1 cellular context compared by ENCODE assay signal in genomic region chr7:101104193-101104713, GRCh38.
TF ChIP-seq lines count a peak whose summit lies in the region.

No MANE protein-coding gene starts in this region.

TF ChIP-seq in HepG2, 621 proteins besides CTCF, POLR2A, EP300 and RAD21 (continued from another document and continues in another):
- TF ChIP-seq RFXAP (CRISPR knock-in tag; IDR thresholded peaks at IDR 0.05; ENCODE audit: borderline replicate concordance) (0 out of 2 replicates have a peak, but pooled peaks have one; percentile 20), ZNF512 (CRISPR knock-in tag; IDR thresholded peaks at IDR 0.05) (no peak), PBX3 (CRISPR knock-in tag; IDR thresholded peaks at IDR 0.05; ENCODE audit: borderline replicate concordance) (no peak), ZNF780A (CRISPR knock-in tag; IDR thresholded peaks at IDR 0.05) (no peak), THAP8 (CRISPR knock-in tag; IDR thresholded peaks at IDR 0.05; ENCODE audit: borderline replicate concordance) (no peak), ZNF275 (CRISPR knock-in tag; IDR thresholded peaks at IDR 0.05; ENCODE audit: borderline replicate concordance) (no peak), MXD3 (CRISPR knock-in tag; IDR thresholded peaks at IDR 0.05) (no peak), ZNF704 (CRISPR knock-in tag; IDR thresholded peaks at IDR 0.05; ENCODE audit: borderline replicate concordance) (no peak), NBN (conservative IDR thresholded peaks at IDR 0.05) (no peak), FOXC1 (CRISPR knock-in tag; IDR thresholded peaks at IDR 0.05; ENCODE audit: borderline replicate concordance) (no peak), ZBTB43 (CRISPR knock-in tag; conservative IDR thresholded peaks at IDR 0.05) (peak; percentile 53), ZUFSP (CRISPR knock-in tag; IDR thresholded peaks at IDR 0.05; ENCODE audit: borderline replicate concordance) (no peak), PREB (CRISPR knock-in tag; IDR thresholded peaks at IDR 0.05) (no peak), POGZ (CRISPR knock-in tag; IDR thresholded peaks at IDR 0.05) (0 out of 2 replicates have a peak, but pooled peaks have one; percentile 21), NONO (IDR thresholded peaks at IDR 0.05) (no peak), NONO (CRISPR knock-in tag; conservative IDR thresholded peaks at IDR 0.05) (no peak), MXD4 (CRISPR knock-in tag; IDR thresholded peaks at IDR 0.05) (peak; percentile 23; the same call in 1 of the 2 replicates), ZKSCAN5 (CRISPR knock-in tag; IDR thresholded peaks at IDR 0.05) (no peak), SNRNP70 (IDR thresholded peaks at IDR 0.05; ENCODE audit: low read depth, low read length) (no peak), ZNF567 (CRISPR knock-in tag; IDR thresholded peaks at IDR 0.05; ENCODE audit: borderline replicate concordance) (no peak), IKZF5 (CRISPR knock-in tag; IDR thresholded peaks at IDR 0.05) (peak; percentile 31; the same call in 1 of the 2 replicates), PITX1 (CRISPR knock-in tag; IDR thresholded peaks at IDR 0.05) (peak; percentile 52), BHLHE40 (IDR thresholded peaks at IDR 0.05; ENCODE audit: low read length) (peak; percentile 69), ZNF652 (CRISPR knock-in tag; IDR thresholded peaks at IDR 0.05; ENCODE audit: borderline replicate concordance, low read depth) (no peak), ZNF691 (CRISPR knock-in tag; IDR thresholded peaks at IDR 0.05; ENCODE audit: borderline replicate concordance, low read depth) (no peak), ISX (CRISPR knock-in tag; conservative IDR thresholded peaks at IDR 0.05) (no peak), PHF21A (CRISPR knock-in tag; IDR thresholded peaks at IDR 0.05) (peak; percentile 52; the same call in 1 of the 2 replicates), TFDP1 (CRISPR knock-in tag; IDR thresholded peaks at IDR 0.05; ENCODE audit: borderline replicate concordance) (peak; percentile 49; the same call in 1 of the 2 replicates), CENPX (CRISPR knock-in tag; IDR thresholded peaks at IDR 0.05) (no peak), TFDP2 (CRISPR knock-in tag; IDR thresholded peaks at IDR 0.05) (peak; percentile 45; the same call in 1 of the 2 replicates), ATF3 (CRISPR knock-in tag; IDR thresholded peaks at IDR 0.05) (no peak), NR3C1 (CRISPR knock-in tag; IDR thresholded peaks at IDR 0.05) (no peak), TEAD3 (CRISPR knock-in tag; optimal IDR thresholded peaks at IDR 0.05; ENCODE audit: borderline replicate concordance) (peak; percentile 70), TERF1 (CRISPR knock-in tag; IDR thresholded peaks at IDR 0.05) (no peak), GTF3A (CRISPR knock-in tag; conservative IDR thresholded peaks at IDR 0.05) (no peak), ZSCAN25 (CRISPR knock-in tag; IDR thresholded peaks at IDR 0.05) (no peak), POLR2AphosphoS2 (IDR thresholded peaks at IDR 0.05; ENCODE audit: low read depth, low read length) (no peak), ZFP82 (CRISPR knock-in tag; IDR thresholded peaks at IDR 0.05; ENCODE audit: borderline replicate concordance) (no peak), ZNF138 (CRISPR knock-in tag; IDR thresholded peaks at IDR 0.05; ENCODE audit: low read depth) (no peak), SIN3B (IDR thresholded peaks at IDR 0.05; ENCODE audit: low read length) (no peak), SKI (IDR thresholded peaks at IDR 0.05; ENCODE audit: partially characterized antibody) (peak; percentile 58), ZBTB42 (CRISPR knock-in tag; IDR thresholded peaks at IDR 0.05) (no peak), ZNF326 (CRISPR knock-in tag; IDR thresholded peaks at IDR 0.05; ENCODE audit: borderline replicate concordance) (no peak), CBX1 (IDR thresholded peaks at IDR 0.05; ENCODE audit: low read depth) (no peak), ZNF598 (CRISPR knock-in tag; IDR thresholded peaks at IDR 0.05; ENCODE audit: borderline replicate concordance) (no peak), TIGD3 (CRISPR knock-in tag; IDR thresholded peaks at IDR 0.05; ENCODE audit: borderline replicate concordance) (no peak), NFATC3 (CRISPR knock-in tag; IDR thresholded peaks at IDR 0.05) (no peak)
